ENCODE assay signal across 19 cellular contexts in the genomic region with DNA sequence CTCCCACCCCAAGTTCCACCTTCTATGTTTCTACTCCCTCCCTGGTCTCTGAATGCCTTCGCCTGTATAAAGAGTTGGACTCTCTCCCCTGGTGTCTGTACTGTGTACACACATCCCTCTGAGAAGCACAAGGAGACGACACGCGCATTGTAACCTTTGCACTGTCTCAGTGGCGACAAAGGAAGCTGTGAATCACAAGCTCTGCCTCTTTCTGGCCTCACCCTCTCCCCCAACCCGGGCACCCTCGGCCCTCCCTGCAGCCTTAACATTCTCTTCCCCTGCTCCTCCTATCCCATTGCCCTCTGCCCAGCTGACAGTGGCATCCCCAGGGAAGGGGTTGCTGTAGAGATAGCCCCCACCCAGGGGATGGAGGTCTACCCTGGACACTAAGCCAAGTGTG. TPM values are rescaled to one million over a fixed set of nuclear protein-coding genes. Genes with fewer than 3 reads are reported as not detected.
DNase-seq lines count a peak whose midpoint lies in the region; ATAC-seq and TF ChIP-seq lines count a peak whose summit lies in the region.
"Had no signal": no experiment of that assay in that cellular context is flagged by ENCODE, and none has a peak within 500 bp of the region (broad histone marks: within the 10 kb centered on the region; RNA-seq: fewer than 3 reads in every experiment).

No MANE protein-coding gene starts in this region.

- peak overlapping the region in 1 of 3 donors; percentile 86 for H3K27ac Mint-ChIP-seq in CD4-positive, CD25-positive, alpha-beta regulatory T cell
- H3K27ac Mint-ChIP-seq in brain = peak overlapping the region; percentile 29 to 88 (median 37)
- peak overlapping the region; percentile 44 for H3K27ac Mint-ChIP-seq in nephron progenitor cell

- no peak overlapping the region for H3K4me3 ChIP-seq in CD4-positive, CD25-positive, alpha-beta regulatory T cell (ENCODE audit: low read depth, low read length)
- H3K4me3 ChIP-seq: BLaER1, gastroesophageal sphincter, vagina had no signal

- no peak for TF ChIP-seq CTCF in brain (conservative IDR thresholded peaks at IDR 0.05)
- TF ChIP-seq CTCF in nephron progenitor cell (IDR thresholded peaks at IDR 0.05) = no peak

- H3K27me3 Mint-ChIP-seq in CD4-positive, CD25-positive, alpha-beta regulatory T cell = no peaks in the 10 kb centered on the region
- H3K27me3 Mint-ChIP-seq in brain = peaks cover 5% of the 10 kb centered on the region
- peaks cover 22% of the 10 kb centered on the region for H3K27me3 Mint-ChIP-seq in nephron progenitor cell (ENCODE audit: low read depth, poor library complexity)
- H3K27me3 Mint-ChIP-seq: stimulated activated naive CD8-positive, alpha-beta T cell treated with anti-CD3 and anti-CD28 coated beads, Interleukin-15, Interleukin-2, amounts not matched to agents 100 ng/mL and 50 ng/mL, for 24 hours had no signal

- no peak for ATAC-seq in CD4-positive, CD25-positive, alpha-beta regulatory T cell (ENCODE audit: low read depth in 2 of 2)
- ATAC-seq in GM19328 (IDR thresholded peaks at IDR 0.05; ENCODE audit: unreplicated experiment) = no peak
- ATAC-seq: gastroesophageal sphincter, HCT116, Panc1 had no signal

- H3K9me3 Mint-ChIP-seq in CD4-positive, CD25-positive, alpha-beta regulatory T cell = no peaks in the 10 kb centered on the region
- peaks cover 0 to 2% (median 0%) of the 10 kb centered on the region in 5 experiments for H3K9me3 Mint-ChIP-seq in brain
- no peaks in the 10 kb centered on the region for H3K9me3 Mint-ChIP-seq in nephron progenitor cell
- H3K9me3 Mint-ChIP-seq: stimulated activated naive CD8-positive, alpha-beta T cell treated with anti-CD3 and anti-CD28 coated beads, Interleukin-15, Interleukin-2, amounts not matched to agents 100 ng/mL and 50 ng/mL, for 24 hours had no signal

- H3K36me3 ChIP-seq in CD4-positive, CD25-positive, alpha-beta regulatory T cell (ENCODE audit: control insufficient read depth, insufficient read depth, low read length) = peaks cover 9% of the 10 kb centered on the region

- in situ Hi-C loops in KBM-7 (cut with MboI; ENCODE audit: low pct_unique_long_range_greater_than_20kb, low sequenced_read_pairs) = no loop called here

- no peaks in the 10 kb centered on the region for H3K27me3 ChIP-seq in CD4-positive, CD25-positive, alpha-beta regulatory T cell (ENCODE audit: control insufficient read depth, insufficient read depth, low read length)
- H3K27me3 ChIP-seq: BLaER1, gastroesophageal sphincter, vagina had no signal

- H3K4me1 ChIP-seq in CD4-positive, CD25-positive, alpha-beta regulatory T cell (ENCODE audit: control insufficient read depth, insufficient read depth, low read length, poor library complexity, severe bottlenecking) = peaks cover 16% of the 10 kb centered on the region

- H3K4me3 Mint-ChIP-seq in CD4-positive, CD25-positive, alpha-beta regulatory T cell = peak overlapping the region in 3 of 4 donors; percentile 59 to 83 (median 75)
- H3K4me3 Mint-ChIP-seq in brain = peak overlapping the region in 3 of 5 experiments; percentile 10 to 35 (median 16)
- H3K4me3 Mint-ChIP-seq in nephron progenitor cell = peak overlapping the region; percentile 1

- no peaks in the 10 kb centered on the region for H3K9me3 ChIP-seq in CD4-positive, CD25-positive, alpha-beta regulatory T cell (ENCODE audit: control insufficient read depth in 2 of 2, low read length in 2 of 2)
- H3K9me3 ChIP-seq: BLaER1, gastroesophageal sphincter, vagina had no signal

- H3K27ac ChIP-seq in CD4-positive, CD25-positive, alpha-beta regulatory T cell (ENCODE audit: insufficient read depth, low read length, poor library complexity, severe bottlenecking) = no peak overlapping the region
- H3K27ac ChIP-seq: BLaER1, gastroesophageal sphincter, vagina had no signal

- peaks cover 9 to 29% (median 16%) of the 10 kb centered on the region in 4 donors for H3K4me1 Mint-ChIP-seq in CD4-positive, CD25-positive, alpha-beta regulatory T cell
- H3K4me1 Mint-ChIP-seq in brain = peaks cover 35% of the 10 kb centered on the region
- H3K4me1 Mint-ChIP-seq in nephron progenitor cell = peaks cover 56% of the 10 kb centered on the region

- DNase-seq in CD4-positive, CD25-positive, alpha-beta regulatory T cell = no peak
- DNase-seq in HuH-7 (ENCODE audit: low spot score) (peak; percentile 70), nephron progenitor cell (no peak), GM19238 (ENCODE audit: insufficient read length, low spot score) (no peak), KBM-7 (no peak)
- DNase-seq: activated CD8-positive, alpha-beta memory T cell treated with anti-CD3 and anti-CD28 coated beads, Interleukin-2, amount 50 U/mL, for 4 hours; mesendoderm; NCI-H2081; NCI-H774; SW 1271 had no signal

- peaks cover 2% of the 10 kb centered on the region for H3K36me3 Mint-ChIP-seq in CD4-positive, CD25-positive, alpha-beta regulatory T cell
- peaks cover 11% of the 10 kb centered on the region for H3K36me3 Mint-ChIP-seq in brain
- H3K36me3 Mint-ChIP-seq in nephron progenitor cell (ENCODE audit: low read depth) = peaks cover 11% of the 10 kb centered on the region

RNA-seq across cellular contexts. Expression of gene SMARCD1, which starts 2.5 kb away (rescaled TPM):
- 75.2 TPM for total RNA-seq in CD4-positive, CD25-positive, alpha-beta regulatory T cell
- 10 to 100 TPM; 12.0 to 22.3 (median 13.8) TPM for polyA plus RNA-seq in CD4-positive, CD25-positive, alpha-beta regulatory T cell
- 85.1 TPM for polyA plus RNA-seq in brain (ENCODE audit: insufficient read depth, low read depth, low replicate concordance)

RNA-seq across cellular contexts. Expression of gene GPD1, which starts 21.2 kb away (rescaled TPM):
- total RNA-seq in CD4-positive, CD25-positive, alpha-beta regulatory T cell = not detected
- under 1 TPM in 1 of 4 donors, not detected in 3; 0.06 TPM for polyA plus RNA-seq in CD4-positive, CD25-positive, alpha-beta regulatory T cell
- polyA plus RNA-seq in brain (ENCODE audit: insufficient read depth, low read depth, low replicate concordance) = 18.3 TPM
- total RNA-seq: endothelial cell of umbilical vein had no signal

RNA-seq across cellular contexts. Expression of gene ASIC1, which starts 25.2 kb away (rescaled TPM):
- total RNA-seq in CD4-positive, CD25-positive, alpha-beta regulatory T cell = 2.1 TPM
- under 1 TPM in 3 of 4 donors, not detected in 1; 0.47 to 0.49 (median 0.49) TPM for polyA plus RNA-seq in CD4-positive, CD25-positive, alpha-beta regulatory T cell
- 13.8 TPM for polyA plus RNA-seq in brain (ENCODE audit: insufficient read depth, low read depth, low replicate concordance)

RNA-seq across cellular contexts. Expression of gene COX14, which starts 29.4 kb away (rescaled TPM):
- 46.4 TPM for total RNA-seq in CD4-positive, CD25-positive, alpha-beta regulatory T cell
- polyA plus RNA-seq in CD4-positive, CD25-positive, alpha-beta regulatory T cell = 100 to 1,000 TPM; 256 to 297 (median 268) TPM
- 59.5 TPM for polyA plus RNA-seq in brain (ENCODE audit: insufficient read depth, low read depth, low replicate concordance)

RNA-seq across cellular contexts. Expression of gene RACGAP1, which starts 57.4 kb away (rescaled TPM):
- 17.2 TPM for total RNA-seq in CD4-positive, CD25-positive, alpha-beta regulatory T cell
- 10 to 100 TPM; 17.1 to 22.9 (median 18.0) TPM for polyA plus RNA-seq in CD4-positive, CD25-positive, alpha-beta regulatory T cell
- 74.4 TPM for polyA plus RNA-seq in brain (ENCODE audit: insufficient read depth, low read depth, low replicate concordance)

Comparison
In these comparisons a context has a peak if more than half of its experiments do, and no peak if none do; other contexts are left out.
1. H3K4me3 Mint-ChIP-seq: peak in every context shown above with its lines; median percentile 75 in CD4-positive, CD25-positive, alpha-beta regulatory T cell; 16 in brain; 1 in nephron progenitor cell.
2. RNA of gene GPD1, which starts 21.2 kb away (polyA plus RNA-seq): 18.3 TPM in brain (single experiment); 0.06 TPM in CD4-positive, CD25-positive, alpha-beta regulatory T cell; every median in the first group is over 10 times any median in the second.